ENCODE assay signal across 9 cellular contexts in the genomic region with DNA sequence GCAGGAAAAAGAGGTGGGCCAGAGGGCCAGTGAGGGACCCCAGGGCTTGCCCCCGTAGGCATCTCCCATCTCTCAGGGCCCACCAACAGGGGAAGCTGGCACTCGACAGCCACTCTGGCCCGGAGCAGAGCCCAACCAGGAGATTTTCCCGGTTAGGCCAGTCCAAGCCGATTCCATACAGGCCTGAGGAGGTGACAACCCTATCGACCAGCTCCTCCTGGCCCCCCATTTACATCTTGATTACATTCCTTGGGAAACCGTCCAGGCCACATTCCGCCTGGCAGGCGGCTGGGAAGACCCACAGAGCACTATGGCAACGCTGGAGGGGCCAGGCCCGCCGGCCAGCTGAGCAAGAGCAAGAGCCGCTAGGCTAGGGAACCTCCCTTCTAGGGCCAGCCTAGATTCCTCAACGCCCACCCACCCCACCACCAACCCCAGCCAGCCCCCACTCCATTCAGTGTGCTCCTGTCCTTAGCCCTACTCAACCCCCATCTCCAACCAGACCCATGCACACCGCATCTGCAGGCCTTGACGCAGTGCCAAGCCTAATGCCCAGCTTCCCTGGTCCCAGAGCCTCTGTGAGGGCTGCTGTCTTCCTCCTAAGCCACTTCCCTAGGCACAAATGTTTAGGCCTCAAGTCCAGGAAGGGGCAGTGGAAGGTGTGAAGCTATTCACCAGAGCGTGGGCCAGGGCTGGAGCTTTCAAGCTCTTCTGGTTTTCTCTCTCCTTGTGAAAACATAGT.
DNase-seq lines count a peak whose midpoint lies in the region; ATAC-seq, FAIRE-seq and TF ChIP-seq lines count a peak whose summit lies in the region.
"Had no signal": no experiment of that assay in that cellular context is flagged by ENCODE, and none has a peak within 500 bp of the region (broad histone marks: within the 10 kb centered on the region; RNA-seq: fewer than 3 reads in every experiment).

No MANE protein-coding gene starts in this region.

- ATAC-seq in HG03378 (IDR thresholded peaks at IDR 0.05; ENCODE audit: unreplicated experiment), result no peak

- no peak overlapping the region for H3K4me3 Mint-ChIP-seq in HFFc6
- no peak overlapping the region for H3K4me3 Mint-ChIP-seq in brain

- H3K4me1 ChIP-seq in kidney (ENCODE audit: control insufficient read depth in 1 of 2, insufficient read depth in 1 of 2, low read depth in 1 of 2, low read length in 2 of 2), result peaks cover under 1 to 5% of the 10 kb centered on the region in 2 donors

- H3K4me1 Mint-ChIP-seq in HFFc6 (ENCODE audit: low read depth), result peaks cover 5% of the 10 kb centered on the region; the same call in 1 of the 2 replicates
- peaks cover 39% of the 10 kb centered on the region for H3K4me1 Mint-ChIP-seq in brain

- H3K4me3 ChIP-seq in kidney (ENCODE audit: low read length in 2 of 2), result no peak overlapping the region

- H3K9me3 ChIP-seq in kidney (ENCODE audit: control insufficient read depth in 1 of 2, low read length in 2 of 2), result no peaks in the 10 kb centered on the region

- H3K27ac Mint-ChIP-seq in HFFc6, result no peak overlapping the region
- H3K27ac Mint-ChIP-seq in brain, result peak overlapping the region in 3 of 5 experiments; percentile 76 to 91 (median 85)

- H3K27me3 Mint-ChIP-seq in HFFc6 (ENCODE audit: insufficient read depth), result peaks cover 3% of the 10 kb centered on the region; the same call in 1 of the 2 replicates
- H3K27me3 Mint-ChIP-seq in brain, result no peaks in the 10 kb centered on the region

- H3K36me3 Mint-ChIP-seq in HFFc6 (ENCODE audit: low read depth), result no peaks in the 10 kb centered on the region
- no peaks in the 10 kb centered on the region for H3K36me3 Mint-ChIP-seq in brain

- intact Hi-C loops in kidney (cut with DNase I), result no loop called here

- FAIRE-seq in kidney (lab: Jason Lieb, UNC), result no peak
- FAIRE-seq: bronchial epithelial cell had no signal

- no peaks in the 10 kb centered on the region for H3K36me3 ChIP-seq in kidney (ENCODE audit: control insufficient read depth in 1 of 2, insufficient read depth in 2 of 2, low read length in 2 of 2)

- H3K27ac ChIP-seq in kidney (ENCODE audit: low read depth in 2 of 2, low read length in 2 of 2), result no peak overlapping the region

- DNase-seq in HFFc6 (peak; percentile 45), kidney (peak; percentile 76), stromal cell of bone marrow (ENCODE audit: low read depth) (peak; percentile 38), globus pallidus (ENCODE audit: low spot score) (no peak), GM19240 (ENCODE audit: insufficient read length, low spot score) (no peak)
- DNase-seq in activated T-cell treated with anti-CD3 and anti-CD28 coated beads, Interleukin-2, amount 50 U/mL, for 48 hours, result no peak

- no peak overlapping the region for H3K9ac ChIP-seq in kidney (ENCODE audit: low read length in 2 of 2)

- H3K9me3 Mint-ChIP-seq in HFFc6 (no peaks in the 10 kb centered on the region), brain (peaks cover 0 to 9% (median 0%) of the 10 kb centered on the region in 5 experiments)

- TF ChIP-seq CTCF in HFFc6 (IDR thresholded peaks at IDR 0.05), result no peak
- TF ChIP-seq CTCF in brain (conservative IDR thresholded peaks at IDR 0.05), result no peak
- TF ChIP-seq CTCF in kidney (IDR thresholded peaks at IDR 0.05; ENCODE audit: borderline replicate concordance, extremely low read depth, insufficient read depth), result no peak

Comparison
In these comparisons a context has a peak if more than half of its experiments do, and no peak if none do; other contexts are left out.
1. DNase-seq: peak in HFFc6 (single experiment), kidney (single experiment) and stromal cell of bone marrow (single experiment); none in globus pallidus (single experiment), GM19240 (single experiment) and activated T-cell treated with anti-CD3 and anti-CD28 coated beads, Interleukin-2, amount 50 U/mL, for 48 hours (0 of 2).